Comparison of ENCODE assay signal across 13 cellular contexts in genomic region chr10:124032982-124033886, GRCh38.
DNase-seq lines count a peak whose midpoint lies in the region; ATAC-seq and TF ChIP-seq lines count a peak whose summit lies in the region.
"Had no signal": no experiment of that assay in that cellular context is flagged by ENCODE, and none has a peak within 500 bp of the region (broad histone marks: within the 10 kb centered on the region; RNA-seq: fewer than 3 reads in every experiment).

No MANE protein-coding gene starts in this region.

- TF ChIP-seq CTCF in AG10803 (conservative IDR thresholded peaks at IDR 0.05; ENCODE audit: low read length) (no peak), epithelial cell of esophagus (IDR thresholded peaks at IDR 0.05; ENCODE audit: insufficient read depth, low read depth, low read length, missing control alignments) (no peak), neutrophil (IDR thresholded peaks at IDR 0.05) (no peak)

- peaks cover 82% of the 10 kb centered on the region for H3K36me3 ChIP-seq in neutrophil
- H3K36me3 ChIP-seq: neural progenitor cell had no signal

- peak overlapping the region; percentile 93 for H3K27ac ChIP-seq in neutrophil
- H3K27ac ChIP-seq: neural progenitor cell had no signal

- no peak for ATAC-seq in GM18867 (IDR thresholded peaks at IDR 0.05; ENCODE audit: unreplicated experiment)
- ATAC-seq in GM18520 (IDR thresholded peaks at IDR 0.05; ENCODE audit: unreplicated experiment) = no peak
- no peak for ATAC-seq in HG03354 (IDR thresholded peaks at IDR 0.05; ENCODE audit: poor library complexity, severe bottlenecking, unreplicated experiment)

- H3K4me3 ChIP-seq in AG10803 (ENCODE audit: low read length) (no peak overlapping the region), epithelial cell of esophagus (ENCODE audit: low read length) (no peak overlapping the region), neutrophil (ENCODE audit: low read depth in 1 of 2, low read length in 1 of 2) (no peak overlapping the region)
- H3K4me3 ChIP-seq: heart left ventricle, neural progenitor cell had no signal

- no peaks in the 10 kb centered on the region for H3K9me3 ChIP-seq in neutrophil
- H3K9me3 ChIP-seq: heart left ventricle had no signal

- peaks cover 54 to 59% of the 10 kb centered on the region in 2 experiments for H3K4me1 ChIP-seq in neutrophil (ENCODE audit: control insufficient read depth in 1 of 2, insufficient read depth in 1 of 2, low read depth in 1 of 2, low read length in 1 of 2)
- H3K4me1 ChIP-seq: neural progenitor cell had no signal

- H3K27me3 ChIP-seq in neutrophil = no peaks in the 10 kb centered on the region
- H3K27me3 ChIP-seq: heart left ventricle, neural progenitor cell had no signal

- DNase-seq in AG10803 (ENCODE audit: low read depth) (peak; percentile 31), NOMO-1 treated with DMSO at 0.1 percent for 48 hours (lab: John Stamatoyannopoulos, UW; ENCODE audit: unreplicated experiment) (peak; percentile 27), epithelial cell of esophagus (ENCODE audit: low read depth) (peak; percentile 52), NCI-H2171 treated with DMSO at 0.1 percent for 48 hours (lab: John Stamatoyannopoulos, UW) (no peak)
- DNase-seq: activated CD4-positive, alpha-beta T cell treated with anti-CD3 and anti-CD28 coated beads, Interleukin-2, amount 50 U/mL, for 1 hour; CD4-positive, alpha-beta memory T cell; SHP77 had no signal
